In genomic region chr10:50577681-50578350, GRCh38 we compare ENCODE assay signal across 8 cellular contexts. TPM values are rescaled to one million over a fixed set of nuclear protein-coding genes. Genes with fewer than 3 reads are reported as not detected.
DNase-seq lines count a peak whose midpoint lies in the region; ATAC-seq, FAIRE-seq and TF ChIP-seq lines count a peak whose summit lies in the region.

No MANE protein-coding gene starts in this region.

- H3K27ac ChIP-seq in liver (ENCODE audit: low read depth in 1 of 2, low read length in 2 of 2) (peak overlapping the region; percentile 55 to 67), HepG2 (ENCODE audit: extremely low read length, insufficient read depth, low read length) (no peak overlapping the region), right cardiac atrium (ENCODE audit: low read length) (peak overlapping the region; percentile 67), thyroid gland (peak overlapping the region; percentile 66 to 90 (median 71))

- no peak overlapping the region for H3K4me3 ChIP-seq in liver (ENCODE audit: low read depth in 1 of 3, low read length in 3 of 3)
- H3K4me3 ChIP-seq in HepG2 (replicated peaks in 1 of 3; ENCODE audit: insufficient read depth in 1 of 3, low read depth in 2 of 3, low read length in 3 of 3): no peak overlapping the region
- no peak overlapping the region for H3K4me3 ChIP-seq in right cardiac atrium (ENCODE audit: low read length)
- H3K4me3 ChIP-seq in thyroid gland (replicated peaks in 1 of 3): no peak overlapping the region

- no peak for TF ChIP-seq EP300 in HepG2 (IDR thresholded peaks at IDR 0.05; ENCODE audit: low read depth in 2 of 2, low read length in 2 of 2)
- TF ChIP-seq EP300 in HepG2 (CRISPR knock-in tag; IDR thresholded peaks at IDR 0.05; ENCODE audit: borderline replicate concordance): no peak

- no peak for ATAC-seq in HepG2
- ATAC-seq in right cardiac atrium: peak; percentile 92 to 97
- ATAC-seq in GM21381 (IDR thresholded peaks at IDR 0.05; ENCODE audit: unreplicated experiment): no peak

- no peak for TF ChIP-seq POLR2A in HepG2 (IDR thresholded peaks at IDR 0.05; ENCODE audit: insufficient read depth in 1 of 2, low read depth in 2 of 2, low read length in 2 of 2)
- peak in 1 of 2 donors; percentile 10 for TF ChIP-seq POLR2A in thyroid gland (IDR thresholded peaks at IDR 0.05)

- no peak for TF ChIP-seq CTCF in liver (IDR thresholded peaks at IDR 0.05; ENCODE audit: low read depth, low read length, missing input control)
- TF ChIP-seq CTCF in HepG2 (CRISPR knock-in tag; IDR thresholded peaks at IDR 0.05): no peak
- TF ChIP-seq CTCF in thyroid gland (IDR thresholded peaks at IDR 0.05): no peak

- H3K4me2 ChIP-seq in HepG2 (ENCODE audit: low read depth, low read length): no peak overlapping the region

- no peaks in the 10 kb centered on the region for H3K9me3 ChIP-seq in liver (ENCODE audit: control insufficient read depth in 4 of 4, low read length in 3 of 4)
- no peaks in the 10 kb centered on the region for H3K9me3 ChIP-seq in HepG2 (ENCODE audit: low read length)
- no peaks in the 10 kb centered on the region for H3K9me3 ChIP-seq in right cardiac atrium (ENCODE audit: control insufficient read depth, low read length)
- H3K9me3 ChIP-seq in thyroid gland: no peaks in the 10 kb centered on the region

- H3K9ac ChIP-seq in liver (ENCODE audit: low read depth in 1 of 2, low read length in 2 of 2) (no peak overlapping the region), HepG2 (ENCODE audit: insufficient read depth, low read depth, low read length) (no peak overlapping the region)

- no peaks in the 10 kb centered on the region for H3K36me3 ChIP-seq in liver (ENCODE audit: control insufficient read depth in 4 of 4, insufficient read depth in 3 of 4, low read depth in 1 of 4, low read length in 3 of 4)
- H3K36me3 ChIP-seq in HepG2 (replicated peaks in 1 of 2; ENCODE audit: control insufficient read depth in 1 of 2, insufficient read depth in 2 of 2, low read length in 2 of 2): no peaks in the 10 kb centered on the region
- H3K36me3 ChIP-seq in thyroid gland: no peaks in the 10 kb centered on the region

- BruUV-seq in HepG2 (replicated peaks; lab: Mats Ljungman, UMichigan): no TSS peak

- no peak for FAIRE-seq in HepG2 (lab: Jason Lieb, UNC)

- H3K27me3 ChIP-seq in liver (ENCODE audit: control insufficient read depth in 4 of 4, insufficient read depth in 4 of 4, low read length in 3 of 4) (no peaks in the 10 kb centered on the region), HepG2 (ENCODE audit: control insufficient read depth in 1 of 2, insufficient read depth in 2 of 2, low read length in 2 of 2) (no peaks in the 10 kb centered on the region), right cardiac atrium (ENCODE audit: control insufficient read depth, insufficient read depth) (no peaks in the 10 kb centered on the region), thyroid gland (no peaks in the 10 kb centered on the region)

- POLR2A ChIA-PET in HepG2 (lab: Yijun Ruan, JAX): interaction anchor here (1.8 to 2.6 kb wide), 2 partner anchors 27 to 47 kb away, joined by 4 to 12 read pairs; partner anchors contain the start of gene SGMS1

- DNase-seq in HepG2 (ENCODE audit: low spot score) (no peak), SKM-1 treated with dmso at 0.1 percent for 144 hours (lab: John Stamatoyannopoulos, UW; ENCODE audit: unreplicated experiment) (peak; percentile 71), right cardiac atrium (peak in 2 of 3 donors; percentile 51 to 61), thyroid gland (peak; percentile 34 to 37), HCEC 1CT (no peak), NCI-H345 treated with DMSO at 0.1 percent for 48 hours (lab: John Stamatoyannopoulos, UW; ENCODE audit: unreplicated experiment) (no peak)

- no peak overlapping the region for H2AFZ ChIP-seq in HepG2 (ENCODE audit: low read length)

- intact Hi-C loops in HepG2 (cut with micrococcal nuclease; ENCODE audit: unreplicated experiment): no loop called here
- intact Hi-C loops in right cardiac atrium (cut with DNase I): no loop called here
- intact Hi-C loops in thyroid gland (cut with DNase I): no loop called here

- TF ChIP-seq RAD21 in liver (IDR thresholded peaks at IDR 0.05) (peak; percentile 19 to 50), HepG2 (CRISPR knock-in tag; IDR thresholded peaks at IDR 0.05) (no peak)

- H3K79me2 ChIP-seq in HepG2 (ENCODE audit: insufficient read depth, low read length): peaks cover 6% of the 10 kb centered on the region

- H3K4me1 ChIP-seq in liver (ENCODE audit: control insufficient read depth in 4 of 4, insufficient read depth in 4 of 4, low read length in 3 of 4): peaks cover 8 to 65% (median 52%) of the 10 kb centered on the region in 4 donors
- peaks cover 37% of the 10 kb centered on the region for H3K4me1 ChIP-seq in HepG2 (ENCODE audit: insufficient read depth, low read length)
- H3K4me1 ChIP-seq in right cardiac atrium (ENCODE audit: control insufficient read depth, insufficient read depth, low read length): peaks cover 12% of the 10 kb centered on the region
- H3K4me1 ChIP-seq in thyroid gland: peaks cover 57 to 63% of the 10 kb centered on the region in 2 donors

- CTCF ChIA-PET in HepG2 (lab: Yijun Ruan, JAX; ENCODE audit: low intra/inter-chr PET ratio, low total read pairs): no interaction called here

- in situ Hi-C loops in HepG2 (cut with HindIII; ENCODE audit: extremely low pct_ligation_motif_present, low pct_unique_long_range_greater_than_20kb): no loop called here

- 55% methylated on average over 7 of the region's 7 CpGs for WGBS in liver
- 93% methylated on average over 7 of the region's 7 CpGs for WGBS in HepG2 (ENCODE audit: low lambda C conversion rate)
- WGBS in right cardiac atrium: 28% methylated on average over 7 of the region's 7 CpGs
- 31 to 40% methylated on average over 7 of the region's 7 CpGs for WGBS in thyroid gland, 2 donors

- no peaks in the 10 kb centered on the region for H4K20me1 ChIP-seq in HepG2 (ENCODE audit: insufficient read depth, low read length)

TF ChIP-seq in liver, 16 proteins besides CTCF, POLR2A, EP300 and RAD21 (continues in another document):
- no peak for TF ChIP-seq FOXA1 (IDR thresholded peaks at IDR 0.05)

TF ChIP-seq in HepG2, 621 proteins besides CTCF, POLR2A, EP300 and RAD21 (continues in another document):
- TF ChIP-seq ZNF644 (CRISPR knock-in tag; IDR thresholded peaks at IDR 0.05; ENCODE audit: low read depth) (no peak), RBM39 (IDR thresholded peaks at IDR 0.05; ENCODE audit: low read depth, low read length, poor library complexity, severe bottlenecking) (no peak), SUZ12 (IDR thresholded peaks at IDR 0.05; ENCODE audit: low read depth, low read length) (no peak), ATF4 (CRISPR knock-in tag; IDR thresholded peaks at IDR 0.05) (no peak), ZNF75D (CRISPR knock-in tag; IDR thresholded peaks at IDR 0.05; ENCODE audit: borderline replicate concordance) (no peak), IRX3 (CRISPR knock-in tag; IDR thresholded peaks at IDR 0.05; ENCODE audit: borderline replicate concordance, low read depth) (no peak)
- TF ChIP-seq, protein P1, sequence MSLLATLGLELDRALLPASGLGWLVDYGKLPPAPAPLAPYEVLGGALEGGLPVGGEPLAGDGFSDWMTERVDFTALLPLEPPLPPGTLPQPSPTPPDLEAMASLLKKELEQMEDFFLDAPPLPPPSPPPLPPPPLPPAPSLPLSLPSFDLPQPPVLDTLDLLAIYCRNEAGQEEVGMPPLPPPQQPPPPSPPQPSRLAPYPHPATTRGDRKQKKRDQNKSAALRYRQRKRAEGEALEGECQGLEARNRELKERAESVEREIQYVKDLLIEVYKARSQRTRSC (CRISPR knock-in tag; IDR thresholded peaks at IDR 0.05; ENCODE audit: low read depth): no peak

RNA-seq across cellular contexts. Expression of gene SGMS1, which starts 45.9 kb away (rescaled TPM):
- total RNA-seq in liver: 10 to 100 TPM; 31.9 to 98.2 TPM
- 10 to 100 TPM in 1 of 2 donors, 1 to 10 TPM in 1; 6.8 to 10.4 TPM for polyA plus RNA-seq in liver
- total RNA-seq in HepG2 (2016; rRNA removed; fragmentation: Illumina TruSeq; extraction: Trizol): 13.1 and 15.1 TPM in 2 replicates
- 38.8 and 42.6 TPM in 2 replicates for total RNA-seq in HepG2 (2016; cell fraction: cytosol; rRNA removed; fragmentation: Illumina TruSeq; extraction: Trizol; ENCODE audit: low read depth)
- 12.0 and 16.0 TPM in 2 replicates for total RNA-seq in HepG2 (2016; cell fraction: insoluble cytoplasmic fraction; rRNA removed; fragmentation: Illumina TruSeq; extraction: Trizol)
- total RNA-seq in HepG2 (2016; cell fraction: membrane; rRNA removed; fragmentation: Illumina TruSeq; extraction: Trizol): 15.3 and 19.7 TPM in 2 replicates
- total RNA-seq in HepG2 (2016; cell fraction: nucleus; rRNA removed; fragmentation: Illumina TruSeq; extraction: Trizol): 29.3 and 32.5 TPM in 2 replicates
- polyA plus RNA-seq in HepG2 (2011; rRNA removed): 6.2 and 6.5 TPM in 2 replicates
- polyA plus RNA-seq in HepG2 (2011; cell fraction: cytosol; rRNA removed): 4.5 and 5.3 TPM in 2 replicates
- 7.2 and 8.6 TPM in 2 replicates for polyA plus RNA-seq in HepG2 (2011; cell fraction: nucleus; rRNA removed)
- 9.9 and 11.1 TPM in 2 replicates for polyA plus RNA-seq in HepG2 (2012)
- polyA plus RNA-seq in HepG2 (2016; cell fraction: cytosol; fragmentation: Illumina TruSeq; extraction: Trizol; ENCODE audit: low read depth): 1.4 and 1.7 TPM in 2 replicates
- polyA plus RNA-seq in HepG2 (2016; cell fraction: insoluble cytoplasmic fraction; fragmentation: Illumina TruSeq; extraction: Trizol; ENCODE audit: low read depth): 9.2 and 10.6 TPM in 2 replicates
- 4.5 and 5.4 TPM in 2 replicates for polyA plus RNA-seq in HepG2 (2016; cell fraction: membrane; fragmentation: Illumina TruSeq; extraction: Trizol; ENCODE audit: low read depth)
- polyA plus RNA-seq in HepG2 (2016; cell fraction: nucleus; fragmentation: Illumina TruSeq; extraction: Trizol; ENCODE audit: insufficient read depth, low read depth): 10.6 and 13.6 TPM in 2 replicates
- polyA minus RNA-seq in HepG2 (2011; rRNA and poly(A)+ RNA removed; ENCODE audit: low replicate concordance): 8.4 and 35.9 TPM in 2 replicates
- 7.3 and 10.5 TPM in 2 replicates for polyA minus RNA-seq in HepG2 (2011; cell fraction: cytosol; rRNA and poly(A)+ RNA removed)
- 55.9 and 58.2 TPM in 2 replicates for polyA minus RNA-seq in HepG2 (2011; cell fraction: nucleus; rRNA and poly(A)+ RNA removed)
- 10 to 100 TPM; 24.5 to 26.0 (median 24.9) TPM for total RNA-seq in right cardiac atrium
- 12.0 TPM for polyA plus RNA-seq in right cardiac atrium
- 10 to 100 TPM; 80.8 to 98.9 (median 90.7) TPM for total RNA-seq in thyroid gland

Comparison
In these comparisons a context has a peak if more than half of its experiments do, and no peak if none do; other contexts are left out.
1. ATAC-seq: peak in right cardiac atrium (2 of 2); none in HepG2 (single experiment) and GM21381 (single experiment).
2. DNase-seq: peak in SKM-1 treated with dmso at 0.1 percent for 144 hours (single experiment), right cardiac atrium (2 of 3) and thyroid gland (2 of 2); none in HepG2 (single experiment), HCEC 1CT (single experiment) and NCI-H345 treated with DMSO at 0.1 percent for 48 hours (single experiment).